In the genomic region with DNA sequence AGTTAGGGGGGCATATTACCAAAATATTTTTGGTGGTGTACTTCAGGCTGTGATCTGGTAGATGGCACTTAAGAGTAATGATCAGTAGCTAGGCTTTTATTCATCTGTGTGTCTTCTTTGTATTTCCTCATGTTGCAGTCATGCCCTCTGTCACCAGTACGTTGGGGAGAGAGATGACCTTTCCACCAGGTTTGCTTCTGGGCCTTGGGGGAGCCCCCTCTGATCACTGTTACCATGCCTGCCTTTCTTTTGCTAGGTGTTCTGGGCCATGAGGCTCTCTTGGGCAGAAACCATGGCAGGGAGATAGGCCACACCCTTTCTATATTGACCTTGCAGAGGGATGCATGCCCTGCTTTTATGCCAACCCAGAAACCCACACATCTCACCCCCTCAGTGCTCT, we compare ENCODE assay signal across 20 cellular contexts.
DNase-seq lines count a peak whose midpoint lies in the region; ATAC-seq, FAIRE-seq and TF ChIP-seq lines count a peak whose summit lies in the region.
"Had no signal": no experiment of that assay in that cellular context is flagged by ENCODE, and none has a peak within 500 bp of the region (broad histone marks: within the 10 kb centered on the region; RNA-seq: fewer than 3 reads in every experiment).

No MANE protein-coding gene starts in this region.

- H3K27ac Mint-ChIP-seq in stimulated activated naive CD8-positive, alpha-beta T cell treated with anti-CD3 and anti-CD28 coated beads, Interleukin-15, amount 100 ng/mL, for 72 hours = no peak overlapping the region
- H3K27ac Mint-ChIP-seq in neural crest cell (ENCODE audit: unreplicated experiment) (peak overlapping the region; percentile 30), osteocyte (ENCODE audit: unreplicated experiment) (peak overlapping the region; percentile 83)
- H3K27ac Mint-ChIP-seq: CD4-positive, alpha-beta T cell; CD8-positive, alpha-beta memory T cell had no signal

- no peak for DNase-seq in stimulated activated naive CD8-positive, alpha-beta T cell treated with anti-CD3 and anti-CD28 coated beads, Interleukin-15, Interleukin-2, amounts not matched to agents 100 U/mL and 50 U/mL, for 24 hours
- no peak for DNase-seq in stimulated activated naive CD8-positive, alpha-beta T cell treated with anti-CD3 and anti-CD28 coated beads, Interleukin-15, amount 100 ng/mL, for 72 hours
- DNase-seq in neural crest cell (ENCODE audit: low read depth, low spot score) (no peak), osteocyte (ENCODE audit: extremely low spot score, unreplicated experiment) (no peak), urothelium cell line (ENCODE audit: low spot score) (no peak), AML-193 (lab: John Stamatoyannopoulos, UW) (no peak), T-helper 9 cell (no peak), DMS 273 treated with DMSO at 0.1 percent for 48 hours (lab: John Stamatoyannopoulos, UW) (no peak)
- DNase-seq: BE2C; CD4-positive, alpha-beta T cell; CD8-positive, alpha-beta memory T cell; DMS53; DND-41; GM23248; H7; HCEC 1CT had no signal

- TF ChIP-seq CTCF in neural crest cell (conservative IDR thresholded peaks at IDR 0.05) (no peak), osteocyte (IDR thresholded peaks at IDR 0.05) (no peak)

- no peak overlapping the region for H3K4me3 Mint-ChIP-seq in stimulated activated naive CD8-positive, alpha-beta T cell treated with anti-CD3 and anti-CD28 coated beads, Interleukin-15, amount 100 ng/mL, for 72 hours
- H3K4me3 Mint-ChIP-seq in neural crest cell (no peak overlapping the region), osteocyte (ENCODE audit: unreplicated experiment) (no peak overlapping the region)
- H3K4me3 Mint-ChIP-seq: CD14-positive monocyte; CD4-positive, alpha-beta T cell; CD8-positive, alpha-beta memory T cell had no signal

- H3K27me3 Mint-ChIP-seq in stimulated activated naive CD8-positive, alpha-beta T cell treated with anti-CD3 and anti-CD28 coated beads, Interleukin-15, amount 100 ng/mL, for 72 hours = no peaks in the 10 kb centered on the region
- no peaks in the 10 kb centered on the region for H3K27me3 Mint-ChIP-seq in neural crest cell (ENCODE audit: low read depth)
- no peaks in the 10 kb centered on the region for H3K27me3 Mint-ChIP-seq in osteocyte (ENCODE audit: unreplicated experiment)
- H3K27me3 Mint-ChIP-seq: CD4-positive, alpha-beta T cell; CD8-positive, alpha-beta memory T cell had no signal

- peaks cover 17 to 29% of the 10 kb centered on the region in 2 donors for H3K9me3 Mint-ChIP-seq in stimulated activated naive CD8-positive, alpha-beta T cell treated with anti-CD3 and anti-CD28 coated beads, Interleukin-15, amount 100 ng/mL, for 72 hours
- H3K9me3 Mint-ChIP-seq in neural crest cell (peaks cover 34% of the 10 kb centered on the region), osteocyte (ENCODE audit: unreplicated experiment) (peaks cover 51% of the 10 kb centered on the region)

- peak; percentile 35 for FAIRE-seq in urothelium cell line (lab: Jason Lieb, UNC)
- FAIRE-seq: D721Med, G401.6, GM12892 had no signal

- peak; percentile 43 for ATAC-seq in stimulated activated naive CD8-positive, alpha-beta T cell treated with anti-CD3 and anti-CD28 coated beads, Interleukin-15, Interleukin-2, amounts not matched to agents 100 U/mL and 50 U/mL, for 24 hours
- ATAC-seq in stimulated activated naive CD8-positive, alpha-beta T cell treated with anti-CD3 and anti-CD28 coated beads, Interleukin-15, amount 100 ng/mL, for 72 hours = no peak

- H3K4me1 Mint-ChIP-seq in stimulated activated naive CD8-positive, alpha-beta T cell treated with anti-CD3 and anti-CD28 coated beads, Interleukin-15, amount 100 ng/mL, for 72 hours = no peaks in the 10 kb centered on the region
- no peaks in the 10 kb centered on the region for H3K4me1 Mint-ChIP-seq in neural crest cell
- peaks cover 23% of the 10 kb centered on the region for H3K4me1 Mint-ChIP-seq in osteocyte (ENCODE audit: unreplicated experiment)
- H3K4me1 Mint-ChIP-seq: CD14-positive monocyte; CD8-positive, alpha-beta memory T cell had no signal

- H3K36me3 Mint-ChIP-seq in neural crest cell (ENCODE audit: low read depth) (peaks cover 30% of the 10 kb centered on the region), osteocyte (ENCODE audit: unreplicated experiment) (peaks cover 20% of the 10 kb centered on the region)

Comparison
In these comparisons a context has a peak if more than half of its experiments do, and no peak if none do; other contexts are left out.
1. H3K27ac Mint-ChIP-seq: peak in neural crest cell (single experiment) and osteocyte (single experiment); none in stimulated activated naive CD8-positive, alpha-beta T cell treated with anti-CD3 and anti-CD28 coated beads, Interleukin-15, amount 100 ng/mL, for 72 hours (0 of 2).